Comparison of ENCODE assay signal across 20 cellular contexts in genomic region chr17:70848785-70849184, GRCh38.
DNase-seq lines count a peak whose midpoint lies in the region; ATAC-seq, FAIRE-seq and TF ChIP-seq lines count a peak whose summit lies in the region.
"Had no signal": no experiment of that assay in that cellular context is flagged by ENCODE, and none has a peak within 500 bp of the region (broad histone marks: within the 10 kb centered on the region; RNA-seq: fewer than 3 reads in every experiment).

No MANE protein-coding gene starts in this region.

- peak; percentile 5 for DNase-seq in H54 (ENCODE audit: insufficient read length, low spot score)
- peak; percentile 68 for DNase-seq in astrocyte of the hippocampus (ENCODE audit: low read depth, low spot score)
- DNase-seq in foreskin keratinocyte: peak; percentile 46 to 57
- no peak for DNase-seq in thyroid gland
- DNase-seq in activated T-cell treated with anti-CD3 and anti-CD28 coated beads for 4 hours: no peak
- no peak for DNase-seq in adrenal gland
- DNase-seq in MV-4-11 (lab: John Stamatoyannopoulos, UW): no peak
- DNase-seq: activated CD4-positive, CD25-positive, alpha-beta regulatory T cell; activated CD8-positive, alpha-beta memory T cell treated with anti-CD3 and anti-CD28 coated beads for 24 hours; activated gamma-delta T cell; CD4-positive, alpha-beta T cell; dorsolateral prefrontal cortex; MM.1S; NCI-H524; nephron progenitor cell; stimulated activated CD4-positive, alpha-beta T cell treated with anti-CD3 and anti-CD28 coated beads, Interleukin-1b, Interleukin-23, amount 100 ng/mL, for 48 hours had no signal

- intact Hi-C loops in thyroid gland (cut with DNase I) (no loop called here), adrenal gland (cut with DNase I) (no loop called here)

- no peak for TF ChIP-seq CTCF in foreskin keratinocyte (conservative IDR thresholded peaks at IDR 0.05)
- no peak for TF ChIP-seq CTCF in thyroid gland (IDR thresholded peaks at IDR 0.05)
- TF ChIP-seq CTCF in adrenal gland (IDR thresholded peaks at IDR 0.05): no peak

- no peaks in the 10 kb centered on the region for H3K27me3 ChIP-seq in foreskin keratinocyte
- no peaks in the 10 kb centered on the region for H3K27me3 ChIP-seq in thyroid gland
- H3K27me3 ChIP-seq in adrenal gland: no peaks in the 10 kb centered on the region
- H3K27me3 ChIP-seq: ascending aorta, suprapubic skin had no signal

- H3K4me1 ChIP-seq in foreskin keratinocyte (no peaks in the 10 kb centered on the region), thyroid gland (peaks cover 9 to 21% of the 10 kb centered on the region in 2 donors), adrenal gland (replicated peaks in 1 of 2) (no peaks in the 10 kb centered on the region)
- H3K4me1 ChIP-seq: ascending aorta, suprapubic skin had no signal

- H3K27ac ChIP-seq in foreskin keratinocyte: no peak overlapping the region
- H3K27ac ChIP-seq in thyroid gland: peak overlapping the region; percentile 35 to 81 (median 77)
- H3K27ac ChIP-seq in adrenal gland: no peak overlapping the region
- H3K27ac ChIP-seq: ascending aorta, dorsolateral prefrontal cortex, suprapubic skin had no signal

- TF ChIP-seq POLR2A in H54 (IDR thresholded peaks at IDR 0.05; ENCODE audit: low read depth, low read length) (no peak), thyroid gland (IDR thresholded peaks at IDR 0.05) (no peak), adrenal gland (IDR thresholded peaks at IDR 0.05) (no peak)

- no peak overlapping the region for H3K4me3 ChIP-seq in thyroid gland (replicated peaks in 1 of 3)
- no peak overlapping the region for H3K4me3 ChIP-seq in adrenal gland
- H3K4me3 ChIP-seq: ascending aorta, dorsolateral prefrontal cortex, suprapubic skin had no signal

- no peaks in the 10 kb centered on the region for H3K9me3 ChIP-seq in thyroid gland
- no peaks in the 10 kb centered on the region for H3K9me3 ChIP-seq in adrenal gland (replicated peaks in 1 of 3)
- H3K9me3 ChIP-seq: ascending aorta, suprapubic skin had no signal

- WGBS in thyroid gland, 2 donors: 32% methylated on average over 3 of the region's 3 CpGs
- WGBS in adrenal gland, 4 donors: 57 to 63% (median 61%) methylated on average over 3 of the region's 3 CpGs

- H3K36me3 ChIP-seq in thyroid gland (no peaks in the 10 kb centered on the region), adrenal gland (replicated peaks in 1 of 2) (no peaks in the 10 kb centered on the region)
- H3K36me3 ChIP-seq: ascending aorta, suprapubic skin had no signal

- peak; percentile 77 for FAIRE-seq in H54 (lab: Jason Lieb, UNC)
- FAIRE-seq: H1 had no signal

- ATAC-seq in foreskin keratinocyte: peak; percentile 42
- ATAC-seq: Panc1 had no signal

Comparison
In these comparisons a context has a peak if more than half of its experiments do, and no peak if none do; other contexts are left out.
1. DNase-seq: peak in H54 (single experiment), astrocyte of the hippocampus (single experiment) and foreskin keratinocyte (2 of 2); none in thyroid gland (0 of 2), activated T-cell treated with anti-CD3 and anti-CD28 coated beads for 4 hours (single experiment), adrenal gland (0 of 7) and MV-4-11 (single experiment).
2. H3K27ac ChIP-seq: peak in thyroid gland (3 of 3); none in foreskin keratinocyte (single experiment) and adrenal gland (0 of 5).